In genomic region chr19:10828981-10829821, GRCh38 we compare ENCODE assay signal across 13 cellular contexts. TPM values are rescaled to one million over a fixed set of nuclear protein-coding genes. Genes with fewer than 3 reads are reported as not detected.
DNase-seq lines count a peak whose midpoint lies in the region; ATAC-seq and TF ChIP-seq lines count a peak whose summit lies in the region.
"Had no signal": no experiment of that assay in that cellular context is flagged by ENCODE, and none has a peak within 500 bp of the region (broad histone marks: within the 10 kb centered on the region; RNA-seq: fewer than 3 reads in every experiment).

No MANE protein-coding gene starts in this region.

- no peak overlapping the region for H3K18ac ChIP-seq in mesendoderm (ENCODE audit: low read length)

- peaks cover 7% of the 10 kb centered on the region for H3K36me3 Mint-ChIP-seq in HFFc6 (ENCODE audit: low read depth)

- no peak overlapping the region for H3K23ac ChIP-seq in mesendoderm (ENCODE audit: low read length)

- no peak overlapping the region for H3K56ac ChIP-seq in mesendoderm (ENCODE audit: low read length)

- no peaks in the 10 kb centered on the region for H3K79me2 ChIP-seq in mesendoderm (ENCODE audit: control insufficient read depth, insufficient read depth, low read length)

- H4K5ac ChIP-seq in mesendoderm (ENCODE audit: low read length) = no peak overlapping the region

- TF ChIP-seq CTCF in HFFc6 (IDR thresholded peaks at IDR 0.05) (peak; percentile 47), astrocyte of the cerebellum (IDR thresholded peaks at IDR 0.05; ENCODE audit: low read depth, low read length, missing control alignments) (peak; percentile 8)

- no peak overlapping the region for H3K27ac ChIP-seq in mesendoderm (ENCODE audit: low read depth, low read length)
- H3K27ac ChIP-seq: transverse colon had no signal

- DNase-seq in ELF-1 (ENCODE audit: low read depth, low spot score) (peak; percentile 32), HFFc6 (no peak), astrocyte of the cerebellum (ENCODE audit: low read depth) (no peak), mesendoderm (peak; percentile 34), OCI-M2 (lab: John Stamatoyannopoulos, UW; ENCODE audit: unreplicated experiment) (no peak), NCI-H446 treated with DMSO at 0.1 percent for 48 hours (lab: John Stamatoyannopoulos, UW) (no peak)
- no peak for DNase-seq in activated CD4-positive, CD25-positive, alpha-beta regulatory T cell (lab: John Stamatoyannopoulos, UW)
- DNase-seq: activated gamma-delta T cell; effector CD8-positive, alpha-beta T cell; nucleus accumbens; T1000; transverse colon had no signal

- H3K4me3 ChIP-seq in astrocyte of the cerebellum (ENCODE audit: low read depth, low read length) (no peak overlapping the region), mesendoderm (ENCODE audit: low read length) (no peak overlapping the region)
- H3K4me3 ChIP-seq: transverse colon had no signal

- no peaks in the 10 kb centered on the region for H3K27me3 ChIP-seq in mesendoderm (ENCODE audit: insufficient read depth, low read length, poor library complexity)
- H3K27me3 ChIP-seq: transverse colon had no signal

- no peak overlapping the region for H4K8ac ChIP-seq in mesendoderm (ENCODE audit: low read depth, low read length)

- in situ Hi-C loops in astrocyte of the cerebellum (cut with HindIII; ENCODE audit: low sequenced_read_pairs) = no loop called here

- H2BK5ac ChIP-seq in mesendoderm (ENCODE audit: low read length) = no peak overlapping the region

- peaks cover 1% of the 10 kb centered on the region for H3K27me3 Mint-ChIP-seq in HFFc6 (ENCODE audit: insufficient read depth)

- no CpG with 5 or more reads among the region's 26 CpGs for WGBS in mesendoderm (ENCODE audit: extremely low coverage, insufficient coverage, low lambda C conversion rate)

- no peak overlapping the region for H3K4me3 Mint-ChIP-seq in HFFc6

- H3K4ac ChIP-seq in mesendoderm (ENCODE audit: low read depth, low read length) = no peak overlapping the region

- H2BK120ac ChIP-seq in mesendoderm (ENCODE audit: low read depth, low read length) = no peak overlapping the region

- peaks cover 9% of the 10 kb centered on the region for H3K36me3 ChIP-seq in mesendoderm (ENCODE audit: control insufficient read depth, insufficient read depth, low read length)

- H2AK5ac ChIP-seq in mesendoderm (ENCODE audit: low read length) = no peak overlapping the region

- no peak overlapping the region for H3K9ac ChIP-seq in mesendoderm (ENCODE audit: low read length)

- no peaks in the 10 kb centered on the region for H3K9me3 Mint-ChIP-seq in HFFc6

- no peak overlapping the region for H2BK15ac ChIP-seq in mesendoderm (replicated peaks; ENCODE audit: low read depth)

- no peak for ATAC-seq in HG02610 (IDR thresholded peaks at IDR 0.05; ENCODE audit: unreplicated experiment)

- no peaks in the 10 kb centered on the region for H3K4me1 Mint-ChIP-seq in HFFc6 (ENCODE audit: low read depth)

- H3K4me2 ChIP-seq in mesendoderm (ENCODE audit: low read length) = no peak overlapping the region

- H3K27ac Mint-ChIP-seq in HFFc6 = no peak overlapping the region

- H3K4me1 ChIP-seq in mesendoderm (ENCODE audit: control insufficient read depth, low read depth, low read length) = no peaks in the 10 kb centered on the region
- H3K4me1 ChIP-seq: transverse colon had no signal

- no peaks in the 10 kb centered on the region for H3K79me1 ChIP-seq in mesendoderm (ENCODE audit: low read length)

RNA-seq across cellular contexts. Expression of gene TMED1, which starts 6.8 kb away (rescaled TPM):
- 10 to 100 TPM; 42.8 to 65.0 (median 48.1) TPM for total RNA-seq in HFFc6 (2021; fragmentation: NEBNext Ultra II Directional; extraction: Animal tissue kit (Norgen Biotek cat#: 25700))
- 20.4 TPM for polyA plus RNA-seq in mesendoderm (2013, experiment 1 of 2)
- 20.1 TPM for polyA plus RNA-seq in mesendoderm (2013, experiment 2 of 2)

RNA-seq across cellular contexts. Expression of gene C19orf38, which starts 19.0 kb away (rescaled TPM):
- under 1 TPM in 2 of 6 experiments, not detected in 4; 0.40 to 0.71 TPM for total RNA-seq in HFFc6 (2021; fragmentation: NEBNext Ultra II Directional; extraction: Animal tissue kit (Norgen Biotek cat#: 25700))
- not detected for polyA plus RNA-seq in mesendoderm (2013, experiment 1 of 2)
- 0.03 TPM for polyA plus RNA-seq in mesendoderm (2013, experiment 2 of 2)

RNA-seq across cellular contexts. Expression of gene CARM1, which starts 42.2 kb away (rescaled TPM):
- 10 to 100 TPM; 67.2 to 82.1 (median 76.8) TPM for total RNA-seq in HFFc6 (2021; fragmentation: NEBNext Ultra II Directional; extraction: Animal tissue kit (Norgen Biotek cat#: 25700))
- polyA plus RNA-seq in mesendoderm (2013, experiment 1 of 2) = 107 TPM
- polyA plus RNA-seq in mesendoderm (2013, experiment 2 of 2) = 114 TPM

Comparison
In these comparisons a context has a peak if more than half of its experiments do, and no peak if none do; other contexts are left out.
1. DNase-seq: peak in ELF-1 (single experiment) and mesendoderm (single experiment); none in HFFc6 (single experiment), astrocyte of the cerebellum (single experiment), OCI-M2 (single experiment), activated CD4-positive, CD25-positive, alpha-beta regulatory T cell (0 of 4) and NCI-H446 treated with DMSO at 0.1 percent for 48 hours (single experiment).